1 cellular context compared by ENCODE assay signal in the genomic region with DNA sequence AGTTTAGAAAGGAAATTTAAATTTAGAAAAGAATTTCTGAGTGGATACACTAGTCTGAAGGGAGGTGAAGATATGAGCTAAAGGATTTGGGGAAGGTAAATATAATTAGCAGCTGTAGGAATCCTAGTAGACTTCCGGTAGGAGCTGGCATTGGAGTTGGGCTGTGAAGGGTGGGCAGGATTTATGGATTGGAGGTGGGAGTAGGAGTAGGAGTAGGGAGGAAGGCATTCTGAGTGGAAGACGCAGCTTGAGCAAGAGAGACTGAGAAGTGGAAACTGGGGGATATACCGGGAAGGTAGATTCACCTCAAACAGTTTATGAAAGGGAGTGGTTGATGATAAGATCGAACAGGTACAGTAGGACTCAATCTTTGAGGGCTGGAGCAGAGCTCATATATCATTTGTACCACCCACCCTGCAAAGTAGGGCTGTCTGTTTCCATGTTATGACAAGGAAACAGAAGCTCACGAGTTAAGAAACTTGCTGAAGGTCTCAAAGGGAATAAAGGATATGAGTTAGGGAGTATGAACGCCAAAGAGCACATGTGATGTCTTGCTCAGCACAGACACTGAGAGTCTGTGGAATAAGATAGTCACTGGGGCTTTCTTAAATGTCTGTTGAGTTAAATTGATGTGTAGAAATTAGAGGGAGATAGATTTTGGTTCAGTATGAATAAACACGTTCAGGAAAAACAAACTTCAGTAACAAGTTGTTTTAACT.
TF ChIP-seq lines count a peak whose summit lies in the region.

No MANE protein-coding gene starts in this region.

TF ChIP-seq in HEK293, 187 proteins besides CTCF, POLR2A, EP300 and RAD21 (continued from another document):
- peak; percentile 35; the same call in 1 of the 2 replicates for TF ChIP-seq WT1 (tag by site-specific recombination; IDR thresholded peaks at IDR 0.05)
- TF ChIP-seq ZNF221 (tag by site-specific recombination; IDR thresholded peaks at IDR 0.05; ENCODE audit: borderline replicate concordance) = no peak
- TF ChIP-seq KLF10 (tag by site-specific recombination; IDR thresholded peaks at IDR 0.05) = no peak
- TF ChIP-seq ZNF223 (tag by site-specific recombination; IDR thresholded peaks at IDR 0.05) = no peak
- no peak for TF ChIP-seq ZNF157 (tag by site-specific recombination; IDR thresholded peaks at IDR 0.05)
- no peak for TF ChIP-seq ZNF140 (tag by site-specific recombination; IDR thresholded peaks at IDR 0.05)
- no peak for TF ChIP-seq ZNF664 (tag by site-specific recombination; IDR thresholded peaks at IDR 0.05)
- no peak for TF ChIP-seq ZNF792 (tag by site-specific recombination; IDR thresholded peaks at IDR 0.05)
- TF ChIP-seq ZFHX2 (tag by site-specific recombination; conservative IDR thresholded peaks at IDR 0.05) = peak; percentile 94
- TF ChIP-seq, protein P1, sequence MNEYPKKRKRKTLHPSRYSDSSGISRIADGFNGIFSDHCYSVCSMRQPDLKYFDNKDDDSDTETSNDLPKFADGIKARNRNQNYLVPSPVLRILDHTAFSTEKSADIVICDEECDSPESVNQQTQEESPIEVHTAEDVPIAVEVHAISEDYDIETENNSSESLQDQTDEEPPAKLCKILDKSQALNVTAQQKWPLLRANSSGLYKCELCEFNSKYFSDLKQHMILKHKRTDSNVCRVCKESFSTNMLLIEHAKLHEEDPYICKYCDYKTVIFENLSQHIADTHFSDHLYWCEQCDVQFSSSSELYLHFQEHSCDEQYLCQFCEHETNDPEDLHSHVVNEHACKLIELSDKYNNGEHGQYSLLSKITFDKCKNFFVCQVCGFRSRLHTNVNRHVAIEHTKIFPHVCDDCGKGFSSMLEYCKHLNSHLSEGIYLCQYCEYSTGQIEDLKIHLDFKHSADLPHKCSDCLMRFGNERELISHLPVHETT (tag by site-specific recombination; IDR thresholded peaks at IDR 0.05) = no peak
- no peak for TF ChIP-seq ZNF621 (tag by site-specific recombination; IDR thresholded peaks at IDR 0.05)
- TF ChIP-seq, protein P2, sequence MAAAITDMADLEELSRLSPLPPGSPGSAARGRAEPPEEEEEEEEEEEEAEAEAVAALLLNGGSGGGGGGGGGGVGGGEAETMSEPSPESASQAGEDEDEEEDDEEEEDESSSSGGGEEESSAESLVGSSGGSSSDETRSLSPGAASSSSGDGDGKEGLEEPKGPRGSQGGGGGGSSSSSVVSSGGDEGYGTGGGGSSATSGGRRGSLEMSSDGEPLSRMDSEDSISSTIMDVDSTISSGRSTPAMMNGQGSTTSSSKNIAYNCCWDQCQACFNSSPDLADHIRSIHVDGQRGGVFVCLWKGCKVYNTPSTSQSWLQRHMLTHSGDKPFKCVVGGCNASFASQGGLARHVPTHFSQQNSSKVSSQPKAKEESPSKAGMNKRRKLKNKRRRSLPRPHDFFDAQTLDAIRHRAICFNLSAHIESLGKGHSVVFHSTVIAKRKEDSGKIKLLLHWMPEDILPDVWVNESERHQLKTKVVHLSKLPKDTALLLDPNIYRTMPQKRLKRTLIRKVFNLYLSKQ (tag by site-specific recombination; IDR thresholded peaks at IDR 0.05; ENCODE audit: borderline replicate concordance) = no peak
